17 cellular contexts compared by ENCODE assay signal in the genomic region with DNA sequence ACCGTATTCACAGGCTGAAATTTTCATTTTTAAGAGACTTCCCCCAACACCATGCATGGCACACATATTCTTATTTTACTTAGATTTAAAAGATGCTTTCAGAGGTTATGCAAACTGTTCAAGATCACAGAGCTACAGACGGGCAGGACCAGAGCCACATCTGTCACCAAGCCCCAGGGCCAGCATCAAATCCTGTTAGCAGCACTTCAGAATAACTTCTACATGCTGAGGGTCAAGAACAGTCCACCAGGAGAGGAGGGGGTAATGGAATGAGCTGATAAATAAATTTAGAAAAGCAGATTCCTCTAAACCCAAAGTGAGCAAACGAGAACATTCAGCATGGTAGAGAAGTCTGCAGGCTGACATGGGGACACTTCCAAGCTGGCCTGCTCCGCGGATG.
"Had no signal": no experiment of that assay in that cellular context is flagged by ENCODE, and none has a peak within 500 bp of the region (broad histone marks: within the 10 kb centered on the region; RNA-seq: fewer than 3 reads in every experiment).

No MANE protein-coding gene starts in this region.

- H3K27ac Mint-ChIP-seq: activated CD8-positive, alpha-beta memory T cell treated with anti-CD3 and anti-CD28 coated beads, Interleukin-2, amount 10 ng/mL, durations not matched to agents 7 days and 5 days; activated naive CD4-positive, alpha-beta T cell treated with anti-CD3 and anti-CD28 coated beads, Interleukin-2, amount 10 ng/mL, durations not matched to agents 7 days and 5 days had no signal

- H3K4me3 Mint-ChIP-seq: activated CD8-positive, alpha-beta memory T cell treated with anti-CD3 and anti-CD28 coated beads, Interleukin-2, amount 10 ng/mL, durations not matched to agents 7 days and 5 days; activated naive CD4-positive, alpha-beta T cell treated with anti-CD3 and anti-CD28 coated beads, Interleukin-2, amount 10 ng/mL, durations not matched to agents 7 days and 5 days had no signal

- H3K9me3 ChIP-seq: ascending aorta, neutrophil had no signal

- DNase-seq: activated CD4-positive, alpha-beta T cell treated with anti-CD3 and anti-CD28 coated beads, Interleukin-2, amount 50 U/mL, for 48 hours; activated CD4-positive, CD25-positive, alpha-beta regulatory T cell treated with anti-CD3 and anti-CD28 coated beads, Interleukin-2, amount 50 U/mL, for 72 hours; activated CD8-positive, alpha-beta memory T cell treated with anti-CD3 and anti-CD28 coated beads, Interleukin-2, amount 10 ng/mL, durations not matched to agents 7 days and 5 days; activated naive CD4-positive, alpha-beta T cell treated with anti-CD3 and anti-CD28 coated beads, Interleukin-2, amount 10 ng/mL, durations not matched to agents 7 days and 5 days; activated T-cell treated with anti-CD3 and anti-CD28 coated beads, Interleukin-2, amount 50 U/mL, for 1 hour; hippocampal formation; midbrain; retina; stimulated activated CD4-positive, alpha-beta T cell treated with anti-CD3 and anti-CD28 coated beads, Interleukin-4, amount 100 ng/mL, for 4 hours; stimulated activated CD8-positive, alpha-beta memory T cell treated with anti-CD3 and anti-CD28 coated beads, Interleukin-4, amount 100 ng/mL, for 48 hours; stimulated activated naive CD8-positive, alpha-beta T cell treated with anti-CD3 and anti-CD28 coated beads, Interleukin-15, Interleukin-2, amounts not matched to agents 100 U/mL and 50 U/mL, for 24 hours; T-helper 1 cell had no signal

- ATAC-seq: activated CD8-positive, alpha-beta memory T cell treated with anti-CD3 and anti-CD28 coated beads, Interleukin-2, amount 10 ng/mL, durations not matched to agents 7 days and 5 days; gastroesophageal sphincter; stimulated activated naive CD8-positive, alpha-beta T cell treated with anti-CD3 and anti-CD28 coated beads, Interleukin-15, Interleukin-2, amounts not matched to agents 100 U/mL and 50 U/mL, for 24 hours had no signal

- H3K36me3 Mint-ChIP-seq: activated CD8-positive, alpha-beta memory T cell treated with anti-CD3 and anti-CD28 coated beads, Interleukin-2, amount 10 ng/mL, durations not matched to agents 7 days and 5 days; activated naive CD4-positive, alpha-beta T cell treated with anti-CD3 and anti-CD28 coated beads, Interleukin-2, amount 10 ng/mL, durations not matched to agents 7 days and 5 days had no signal

- H3K4me3 ChIP-seq: ascending aorta, gastroesophageal sphincter, SK-N-MC, skin epidermis had no signal

- H3K27me3 ChIP-seq: ascending aorta, gastroesophageal sphincter, neutrophil had no signal

- H3K4me1 Mint-ChIP-seq: activated CD8-positive, alpha-beta memory T cell treated with anti-CD3 and anti-CD28 coated beads, Interleukin-2, amount 10 ng/mL, durations not matched to agents 7 days and 5 days; activated naive CD4-positive, alpha-beta T cell treated with anti-CD3 and anti-CD28 coated beads, Interleukin-2, amount 10 ng/mL, durations not matched to agents 7 days and 5 days had no signal

- H3K27me3 Mint-ChIP-seq: activated CD8-positive, alpha-beta memory T cell treated with anti-CD3 and anti-CD28 coated beads, Interleukin-2, amount 10 ng/mL, durations not matched to agents 7 days and 5 days; activated naive CD4-positive, alpha-beta T cell treated with anti-CD3 and anti-CD28 coated beads, Interleukin-2, amount 10 ng/mL, durations not matched to agents 7 days and 5 days had no signal

- H3K36me3 ChIP-seq: neutrophil had no signal

- H3K27ac ChIP-seq: ascending aorta, gastroesophageal sphincter, neutrophil, SK-N-MC had no signal
